ENCODE assay signal across 19 cellular contexts in the genomic region with DNA sequence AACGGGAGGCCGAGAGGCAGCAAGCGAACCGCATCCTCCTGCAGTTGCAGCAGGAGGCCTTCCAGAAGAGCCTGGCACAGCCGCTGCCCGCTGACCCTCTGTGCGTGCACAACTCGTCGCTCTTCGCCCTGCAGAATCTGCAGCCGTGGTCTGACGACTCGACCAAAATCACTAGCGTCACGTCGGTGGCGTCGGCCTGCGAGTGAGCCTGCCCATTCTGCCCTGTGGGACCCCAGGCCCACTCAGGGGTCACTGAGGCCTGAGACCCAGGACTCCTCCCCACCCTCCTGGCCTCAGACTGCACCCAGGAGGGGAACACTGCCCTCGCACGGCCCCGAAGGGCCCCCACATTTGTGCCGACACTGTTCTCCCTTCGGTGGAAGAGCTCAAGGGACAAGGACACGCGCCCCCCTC. TPM values are rescaled to one million over a fixed set of nuclear protein-coding genes. Genes with fewer than 3 reads are reported as not detected.
DNase-seq lines count a peak whose midpoint lies in the region; ATAC-seq and TF ChIP-seq lines count a peak whose summit lies in the region.
"Had no signal": no experiment of that assay in that cellular context is flagged by ENCODE, and none has a peak within 500 bp of the region (broad histone marks: within the 10 kb centered on the region; RNA-seq: fewer than 3 reads in every experiment).

No MANE protein-coding gene starts in this region.

- no peak overlapping the region for H4K5ac ChIP-seq in H9 (ENCODE audit: insufficient read length, low read depth, low read length)
- no peak overlapping the region for H4K5ac ChIP-seq in mesendoderm (ENCODE audit: low read length)

- no peaks in the 10 kb centered on the region for H3K9me3 ChIP-seq in H9 (ENCODE audit: control insufficient read depth, low read depth, low read length)
- H3K9me3 ChIP-seq: A549, BE2C, HAP-1 had no signal

- no peaks in the 10 kb centered on the region for H4K20me1 ChIP-seq in H9 (ENCODE audit: control insufficient read depth, insufficient read depth, insufficient read length)

- H3K18ac ChIP-seq in H9 (ENCODE audit: insufficient read length, low read depth, low read length) (no peak overlapping the region), mesendoderm (ENCODE audit: low read length) (no peak overlapping the region)

- no peak overlapping the region for H2AFZ ChIP-seq in H9 (ENCODE audit: low read length)

- H3K27me3 Mint-ChIP-seq in H9 (ENCODE audit: low read depth) (peaks cover 100% of the 10 kb centered on the region), endothelial cell (ENCODE audit: unreplicated experiment) (peaks cover 18% of the 10 kb centered on the region), chondrocyte (ENCODE audit: low read depth) (peaks cover 78% of the 10 kb centered on the region)
- H3K27me3 Mint-ChIP-seq in stimulated activated naive B cell treated with anti-CD40 and anti-IgM and Interleukin-4, amounts not matched to agents 10 μg/mL and 1 μg/mL and 100 μg/mL, for 72 hours = peaks cover 86 to 95% of the 10 kb centered on the region in 2 donors

- H3K9me3 Mint-ChIP-seq in H9 (peaks cover 5 to 9% of the 10 kb centered on the region in 2 experiments; a peak in 3 of 5 replicates), endothelial cell (ENCODE audit: unreplicated experiment) (no peaks in the 10 kb centered on the region), chondrocyte (ENCODE audit: low read depth) (no peaks in the 10 kb centered on the region)
- H3K9me3 Mint-ChIP-seq in stimulated activated naive B cell treated with anti-CD40 and anti-IgM and Interleukin-4, amounts not matched to agents 10 μg/mL and 1 μg/mL and 100 μg/mL, for 72 hours = no peaks in the 10 kb centered on the region
- H3K9me3 Mint-ChIP-seq: CD8-positive, alpha-beta T cell had no signal

- H3K27ac Mint-ChIP-seq in H9 (no peak overlapping the region), endothelial cell (ENCODE audit: unreplicated experiment) (no peak overlapping the region), chondrocyte (ENCODE audit: unreplicated experiment) (no peak overlapping the region)
- H3K27ac Mint-ChIP-seq in stimulated activated naive B cell treated with anti-CD40 and anti-IgM and Interleukin-4, amounts not matched to agents 10 μg/mL and 1 μg/mL and 100 μg/mL, for 72 hours = peak overlapping the region; percentile 20
- H3K27ac Mint-ChIP-seq: CD14-positive monocyte; CD8-positive, alpha-beta T cell had no signal

- H2BK120ac ChIP-seq in H9 (ENCODE audit: low read depth, low read length, poor library complexity, severe bottlenecking) (no peak overlapping the region), mesendoderm (ENCODE audit: low read depth, low read length) (no peak overlapping the region)

- no peak overlapping the region for H2AK5ac ChIP-seq in H9 (ENCODE audit: insufficient read length, low read length)
- H2AK5ac ChIP-seq in mesendoderm (ENCODE audit: low read length) = no peak overlapping the region

- H2BK20ac ChIP-seq in H9 (ENCODE audit: low read depth, low read length, poor library complexity, severe bottlenecking) = no peak overlapping the region

- no peak overlapping the region for H3K4me3 ChIP-seq in mesendoderm (ENCODE audit: low read length)
- H3K4me3 ChIP-seq: A549, HAP-1 had no signal

- H3K27ac ChIP-seq in H9 (ENCODE audit: insufficient read length, low read depth, low read length) = no peak overlapping the region
- no peak overlapping the region for H3K27ac ChIP-seq in mesendoderm (ENCODE audit: low read depth, low read length)
- H3K27ac ChIP-seq: A549 had no signal

- H3K4me1 ChIP-seq in H9 (ENCODE audit: insufficient read depth, low read length) (no peaks in the 10 kb centered on the region), mesendoderm (ENCODE audit: control insufficient read depth, low read depth, low read length) (no peaks in the 10 kb centered on the region)
- H3K4me1 ChIP-seq: A549, BE2C had no signal

- H3K79me1 ChIP-seq in H9 (ENCODE audit: insufficient read depth, low read depth, low read length, poor library complexity, severe bottlenecking) (no peaks in the 10 kb centered on the region), mesendoderm (ENCODE audit: low read length) (no peaks in the 10 kb centered on the region)

- H2BK5ac ChIP-seq in H9 (ENCODE audit: insufficient read length, low read length) (no peak overlapping the region), mesendoderm (ENCODE audit: low read length) (no peak overlapping the region)

- H3K4ac ChIP-seq in H9 (ENCODE audit: low read depth, low read length) = no peak overlapping the region
- no peak overlapping the region for H3K4ac ChIP-seq in mesendoderm (ENCODE audit: low read depth, low read length)

- no peak for ATAC-seq in stimulated activated naive B cell treated with anti-CD40 and anti-IgM and Interleukin-4, amounts not matched to agents 10 μg/mL and 1 μg/mL and 100 μg/mL, for 72 hours (replicated peaks)
- ATAC-seq: A549; CD8-positive, alpha-beta T cell had no signal

- H3T11ph ChIP-seq in H9 (ENCODE audit: low read length) = no peak overlapping the region

- H3K9ac ChIP-seq in H9 (ENCODE audit: extremely low read depth, insufficient read length, low read length) = no peak overlapping the region
- H3K9ac ChIP-seq in mesendoderm (ENCODE audit: low read length) = no peak overlapping the region

- H3K27me3 ChIP-seq in H9 (ENCODE audit: insufficient read depth, low read length) (peaks cover 100% of the 10 kb centered on the region), mesendoderm (ENCODE audit: insufficient read depth, low read length, poor library complexity) (peaks cover 95% of the 10 kb centered on the region)

- H3K36me3 Mint-ChIP-seq in H9 (ENCODE audit: insufficient read depth in 1 of 3, low read depth in 3 of 3) = no peaks in the 10 kb centered on the region; a peak in 3 of 7 replicates
- peaks cover 34% of the 10 kb centered on the region for H3K36me3 Mint-ChIP-seq in endothelial cell (ENCODE audit: low read depth, unreplicated experiment)
- no peaks in the 10 kb centered on the region for H3K36me3 Mint-ChIP-seq in stimulated activated naive B cell treated with anti-CD40 and anti-IgM and Interleukin-4, amounts not matched to agents 10 μg/mL and 1 μg/mL and 100 μg/mL, for 72 hours
- H3K36me3 Mint-ChIP-seq in chondrocyte (ENCODE audit: low read depth) = peaks cover 2% of the 10 kb centered on the region
- H3K36me3 Mint-ChIP-seq: CD8-positive, alpha-beta T cell had no signal

- no peak overlapping the region for H2BK12ac ChIP-seq in H9 (ENCODE audit: insufficient read length, low read depth, low read length)

- H3K4me2 ChIP-seq in H9 (ENCODE audit: insufficient read depth, insufficient read length, low read length) (no peak overlapping the region), mesendoderm (ENCODE audit: low read length) (no peak overlapping the region)
- H3K4me2 ChIP-seq: A549 had no signal

- peak; percentile 40 for DNase-seq in H9
- no peak for DNase-seq in endothelial cell (ENCODE audit: low spot score)
- DNase-seq in mesendoderm = no peak
- DNase-seq in stimulated activated naive B cell treated with anti-CD40 and anti-IgM and Interleukin-4, amounts not matched to agents 10 μg/mL and 1 μg/mL and 100 μg/mL, for 72 hours = no peak
- DNase-seq in ecto neural progenitor cell (ENCODE audit: low spot score) = no peak
- no peak for DNase-seq in chondrocyte (ENCODE audit: low spot score)
- DNase-seq in anterior cingulate cortex (lab: John Stamatoyannopoulos, UW) = no peak
- DNase-seq: BE2C; CD8-positive, alpha-beta T cell; COR-L47; DMS153; DMS79 treated with DMSO at 0.1 percent for 48 hours; EL had no signal

- H3K36me3 ChIP-seq in mesendoderm (ENCODE audit: control insufficient read depth, insufficient read depth, low read length) = no peaks in the 10 kb centered on the region
- H3K36me3 ChIP-seq: BE2C, HAP-1 had no signal

- H2BK15ac ChIP-seq in H9 (ENCODE audit: low read depth, low read length) = no peak overlapping the region
- no peak overlapping the region for H2BK15ac ChIP-seq in mesendoderm (replicated peaks; ENCODE audit: low read depth)

- H3K4me1 Mint-ChIP-seq in H9 (peaks cover 12 to 38% of the 10 kb centered on the region in 2 experiments), endothelial cell (ENCODE audit: unreplicated experiment) (peaks cover 63% of the 10 kb centered on the region), chondrocyte (ENCODE audit: low read depth) (peaks cover 20% of the 10 kb centered on the region)
- H3K4me1 Mint-ChIP-seq in stimulated activated naive B cell treated with anti-CD40 and anti-IgM and Interleukin-4, amounts not matched to agents 10 μg/mL and 1 μg/mL and 100 μg/mL, for 72 hours = peaks cover 47 to 78% of the 10 kb centered on the region in 2 donors

- no peak overlapping the region for H3K23ac ChIP-seq in H9 (ENCODE audit: insufficient read length, low read depth, low read length)
- peak overlapping the region; percentile 31 for H3K23ac ChIP-seq in mesendoderm (ENCODE audit: low read length)

- no peak for TF ChIP-seq CTCF in H9 (conservative IDR thresholded peaks at IDR 0.05)
- no peak for TF ChIP-seq CTCF in endothelial cell (IDR thresholded peaks at IDR 0.05; ENCODE audit: unreplicated experiment)
- no peak for TF ChIP-seq CTCF in chondrocyte (IDR thresholded peaks at IDR 0.05)

- H3K14ac ChIP-seq in H9 (ENCODE audit: insufficient read depth, low read length) = no peak overlapping the region

- H4K8ac ChIP-seq in H9 (replicated peaks; ENCODE audit: insufficient read length, low read depth, low read length) = no peak overlapping the region
- no peak overlapping the region for H4K8ac ChIP-seq in mesendoderm (ENCODE audit: low read depth, low read length)

- H3K4me3 Mint-ChIP-seq in H9 (no peak overlapping the region), endothelial cell (ENCODE audit: unreplicated experiment) (peak overlapping the region; percentile 98), chondrocyte (ENCODE audit: unreplicated experiment) (no peak overlapping the region)
- H3K4me3 Mint-ChIP-seq in stimulated activated naive B cell treated with anti-CD40 and anti-IgM and Interleukin-4, amounts not matched to agents 10 μg/mL and 1 μg/mL and 100 μg/mL, for 72 hours = peak overlapping the region in 1 of 2 donors; percentile 25
- H3K4me3 Mint-ChIP-seq: CD8-positive, alpha-beta T cell had no signal

- H3K23me2 ChIP-seq in H9 (ENCODE audit: insufficient read length, low read depth, low read length, poor library complexity, severe bottlenecking) = no peaks in the 10 kb centered on the region

- H3K56ac ChIP-seq in H9 (ENCODE audit: insufficient read length, low read depth, low read length) (no peak overlapping the region), mesendoderm (ENCODE audit: low read length) (no peak overlapping the region)

- H3K79me2 ChIP-seq in H9 (ENCODE audit: insufficient read depth, low read length) = no peaks in the 10 kb centered on the region
- H3K79me2 ChIP-seq in mesendoderm (ENCODE audit: control insufficient read depth, insufficient read depth, low read length) = no peaks in the 10 kb centered on the region

- no peak overlapping the region for H4K91ac ChIP-seq in H9 (ENCODE audit: insufficient read length, low read depth, low read length)

- WGBS in H9 (ENCODE audit: extremely low coverage, insufficient read length, low lambda C conversion rate) = no CpG with 5 or more reads among the region's 26 CpGs
- WGBS in mesendoderm (ENCODE audit: extremely low coverage, insufficient coverage, low lambda C conversion rate) = no CpG with 5 or more reads among the region's 26 CpGs

RNA-seq across cellular contexts. Expression of gene TLX1, which starts 5.6 kb away (rescaled TPM):
- total RNA-seq in H9 (2021) (not detected in 2 replicates), endothelial cell (ENCODE audit: unreplicated experiment) (31.0 TPM), chondrocyte (not detected in 3 replicates)
- polyA plus RNA-seq in mesendoderm (2013, experiment 1 of 2) = 0.06 TPM
- polyA plus RNA-seq in mesendoderm (2013, experiment 2 of 2) = not detected
- total RNA-seq: CD8-positive, alpha-beta T cell; HT1080 had no signal
- polyA plus RNA-seq: AG04450, CD14-positive monocyte, IgD-negative memory B cell had no signal

Comparison
In these comparisons a context has a peak if more than half of its experiments do, and no peak if none do; other contexts are left out.
1. RNA of gene TLX1, which starts 5.6 kb away (total RNA-seq): 31.0 TPM in endothelial cell (single experiment); not detected in H9 and not detected in chondrocyte; every median in the first group is over 10 times any median in the second.